In genomic region chr21:32393677-32394001, GRCh38 we compare ENCODE assay signal across 9 cellular contexts. TPM values are rescaled to one million over a fixed set of nuclear protein-coding genes. Genes with fewer than 3 reads are reported as not detected.
DNase-seq lines count a peak whose midpoint lies in the region; ATAC-seq and TF ChIP-seq lines count a peak whose summit lies in the region.
"Had no signal": no experiment of that assay in that cellular context is flagged by ENCODE, and none has a peak within 500 bp of the region (broad histone marks: within the 10 kb centered on the region; RNA-seq: fewer than 3 reads in every experiment).

No MANE protein-coding gene starts in this region.

- CTCF ChIA-PET in Panc1 (lab: Charles Lee): no interaction called here

- H3K27me3 ChIP-seq in Panc1 (ENCODE audit: control insufficient read depth, insufficient read depth, low read length): no peaks in the 10 kb centered on the region
- H3K27me3 ChIP-seq in sigmoid colon: no peaks in the 10 kb centered on the region

- DNase-seq in Panc1 (ENCODE audit: low read depth, low spot score) (no peak), epithelial cell of esophagus (ENCODE audit: low read depth) (no peak), sigmoid colon (no peak), NCI-H1436 treated with DMSO at 0.1 percent for 48 hours (lab: John Stamatoyannopoulos, UW) (no peak), NAMALWA (ENCODE audit: low spot score) (no peak), NCI-H345 treated with DMSO at 0.1 percent for 48 hours (lab: John Stamatoyannopoulos, UW; ENCODE audit: unreplicated experiment) (no peak)
- DNase-seq in stimulated activated CD4-positive, alpha-beta T cell treated with anti-CD3 and anti-CD28 coated beads, Interleukin-4, amount 100 ng/mL, for 24 hours: no peak

- ATAC-seq in GM18508 (IDR thresholded peaks at IDR 0.05; ENCODE audit: insufficient read depth, unreplicated experiment) (peak; percentile 17), Panc1 (no peak)

- H3K9me3 ChIP-seq in Panc1 (ENCODE audit: control insufficient read depth, insufficient read depth, low read depth, low read length): no peaks in the 10 kb centered on the region
- H3K9me3 ChIP-seq in sigmoid colon: no peaks in the 10 kb centered on the region

- in situ Hi-C loops in Panc1 (cut with HindIII; ENCODE audit: low pct_unique_long_range_greater_than_20kb, low sequenced_read_pairs): no loop called here

- H3K36me3 ChIP-seq in Panc1 (ENCODE audit: control insufficient read depth, insufficient read depth, low read length) (peaks cover 6% of the 10 kb centered on the region), sigmoid colon (no peaks in the 10 kb centered on the region)
- H3K36me3 ChIP-seq: cardiac muscle cell had no signal

- WGBS in sigmoid colon, 2 donors: 27 to 50% methylated on average over 9 of the region's 9 CpGs

- no peak for TF ChIP-seq POLR2A in sigmoid colon (IDR thresholded peaks at IDR 0.05)

- H3K4me1 ChIP-seq in Panc1 (ENCODE audit: control insufficient read depth, insufficient read depth, low read length): peaks cover 9% of the 10 kb centered on the region
- H3K4me1 ChIP-seq in sigmoid colon: peaks cover 0 to 33% (median 17%) of the 10 kb centered on the region in 4 donors

- TF ChIP-seq CTCF in Panc1 (IDR thresholded peaks at IDR 0.05) (no peak), epithelial cell of esophagus (IDR thresholded peaks at IDR 0.05; ENCODE audit: insufficient read depth, low read depth, low read length, missing control alignments) (no peak), sigmoid colon (IDR thresholded peaks at IDR 0.05) (no peak)

- intact Hi-C loops in Panc1 (cut with micrococcal nuclease; ENCODE audit: unreplicated experiment): no loop called here
- intact Hi-C loops in sigmoid colon (cut with DNase I): loop anchor here (1.0 to 5.0 kb wide), 2 partner anchors 18 to 219 kb away; partner anchors contain the start of gene CFAP298

- no peak for TF ChIP-seq EP300 in sigmoid colon (IDR thresholded peaks at IDR 0.05)

- H3K4me3 ChIP-seq in Panc1 (ENCODE audit: low read depth in 2 of 2, low read length in 2 of 2) (peak overlapping the region; percentile 79 to 87), epithelial cell of esophagus (ENCODE audit: low read length) (peak overlapping the region; percentile 67), sigmoid colon (peak overlapping the region; percentile 76 to 96 (median 86))

- POLR2A ChIA-PET in Panc1 (lab: Charles Lee): no interaction called here

- H3K27ac ChIP-seq in Panc1 (ENCODE audit: low read length): peak overlapping the region; percentile 89
- peak overlapping the region; percentile 84 to 87 (median 86) for H3K27ac ChIP-seq in sigmoid colon
- H3K27ac ChIP-seq: cardiac muscle cell had no signal

- BruUV-seq in Panc1 (replicated peaks; lab: Mats Ljungman, UMichigan): no TSS peak

RNA-seq across cellular contexts. Expression of gene URB1, which starts 0.8 kb away (rescaled TPM):
- total RNA-seq in Panc1 (2021; ENCODE audit: unreplicated experiment) (18.1 TPM), sigmoid colon (10 to 100 TPM in 3 of 4 donors, 1 to 10 TPM in 1; 7.5 to 16.7 (median 11.5) TPM)
- 14.6 TPM for polyA plus RNA-seq in Panc1 (2012; ENCODE audit: insufficient read length)
- 1 to 10 TPM in 1 of 3 donors, under 1 TPM in 2; 0.60 to 7.1 (median 0.69) TPM for polyA plus RNA-seq in sigmoid colon

RNA-seq across cellular contexts. Expression of gene EVA1C, which starts 18.9 kb away (rescaled TPM):
- total RNA-seq in Panc1 (2021; ENCODE audit: unreplicated experiment) (2.8 TPM), sigmoid colon (10 to 100 TPM; 32.1 to 53.8 (median 41.2) TPM)
- polyA plus RNA-seq in Panc1 (2012; ENCODE audit: insufficient read length): 3.7 TPM
- 10 to 100 TPM in 1 of 3 donors, 1 to 10 TPM in 2; 3.5 to 10.8 (median 6.0) TPM for polyA plus RNA-seq in sigmoid colon
- polyA plus RNA-seq: cardiac muscle cell had no signal
